In genomic region chr19:58513694-58514563, GRCh38 we compare ENCODE assay signal across 8 cellular contexts. TPM values are rescaled to one million over a fixed set of nuclear protein-coding genes. Genes with fewer than 3 reads are reported as not detected.
DNase-seq lines count a peak whose midpoint lies in the region; ATAC-seq, FAIRE-seq and TF ChIP-seq lines count a peak whose summit lies in the region.

No MANE protein-coding gene starts in this region.

- H3K36me3 Mint-ChIP-seq in astrocyte (ENCODE audit: low read depth, unreplicated experiment) = peaks cover 14% of the 10 kb centered on the region

- no peaks in the 10 kb centered on the region for H3K9me3 Mint-ChIP-seq in astrocyte (ENCODE audit: unreplicated experiment)

- WGBS in hepatocyte (ENCODE audit: low lambda C conversion rate, missing lambda C conversion rate) = 30% methylated on average over 53 of the region's 66 CpGs
- WGBS in aorta, 2 donors = 26% methylated on average over 62 to 66 of the region's 66 CpGs

- H3K4me1 Mint-ChIP-seq in astrocyte (ENCODE audit: low read depth, unreplicated experiment) = peaks cover 21% of the 10 kb centered on the region

- H3K9me3 ChIP-seq in astrocyte (ENCODE audit: insufficient read depth, low read depth, low read length) (no peaks in the 10 kb centered on the region), hepatocyte (ENCODE audit: low read depth) (no peaks in the 10 kb centered on the region), aorta (ENCODE audit: control insufficient read depth, low read length) (no peaks in the 10 kb centered on the region)

- ATAC-seq in HG02610 (IDR thresholded peaks at IDR 0.05; ENCODE audit: unreplicated experiment) = peak; percentile 75
- ATAC-seq in aorta (ENCODE audit: low FRiP score) = peak; percentile 90

- DNase-seq in GF-D8 (lab: John Stamatoyannopoulos, UW) (peak; percentile 86), NCI-H1436 (lab: John Stamatoyannopoulos, UW) (peak; percentile 95), T-helper 2 cell (peak; percentile 87 to 98 (median 90)), astrocyte (ENCODE audit: low read depth) (peak; percentile 56), hepatocyte (ENCODE audit: low spot score) (peak; percentile 96), renal cortical epithelial cell (ENCODE audit: low read depth) (peak; percentile 69), aorta (peak; percentile 92 to 96)

- H3K79me2 ChIP-seq in astrocyte (ENCODE audit: insufficient read depth, low read length) = peaks cover 44% of the 10 kb centered on the region
- peaks cover 48% of the 10 kb centered on the region for H3K79me2 ChIP-seq in hepatocyte

- no peaks in the 10 kb centered on the region for H3K9me2 ChIP-seq in hepatocyte (replicated peaks; ENCODE audit: insufficient read depth)

- H3K9ac ChIP-seq in astrocyte (ENCODE audit: low read length) = no peak overlapping the region

- peaks cover 16% of the 10 kb centered on the region for H3K4me1 ChIP-seq in astrocyte (ENCODE audit: insufficient read depth, low read length)
- peaks cover 24% of the 10 kb centered on the region for H3K4me1 ChIP-seq in hepatocyte (ENCODE audit: insufficient read depth)
- H3K4me1 ChIP-seq in aorta (ENCODE audit: control insufficient read depth in 1 of 2, insufficient read depth in 2 of 2, low read length in 2 of 2) = no peaks in the 10 kb centered on the region

- no peak overlapping the region for H3K4me3 ChIP-seq in astrocyte (ENCODE audit: insufficient read depth, low read depth, low read length)
- no peak overlapping the region for H3K4me3 ChIP-seq in hepatocyte
- no peak overlapping the region for H3K4me3 ChIP-seq in aorta (ENCODE audit: low read length in 2 of 2)

- peak; percentile 60 for TF ChIP-seq CTCF in astrocyte (IDR thresholded peaks at IDR 0.05; ENCODE audit: insufficient read depth, low read depth, low read length)
- peak; percentile 87 for TF ChIP-seq CTCF in hepatocyte (IDR thresholded peaks at IDR 0.05; ENCODE audit: poor library complexity)

- H3K27me3 ChIP-seq in astrocyte (ENCODE audit: insufficient read depth, low read length) = no peaks in the 10 kb centered on the region
- no peaks in the 10 kb centered on the region for H3K27me3 ChIP-seq in hepatocyte
- no peaks in the 10 kb centered on the region for H3K27me3 ChIP-seq in aorta (ENCODE audit: control insufficient read depth in 1 of 2, insufficient read depth in 2 of 2, low read length in 1 of 2)

- H3K27me3 Mint-ChIP-seq in astrocyte (ENCODE audit: low read depth, unreplicated experiment) = no peaks in the 10 kb centered on the region

- intact Hi-C loops in aorta (cut with DNase I) = no loop called here

- H2AFZ ChIP-seq in astrocyte (ENCODE audit: low read depth, low read length) (peak overlapping the region; percentile 77), hepatocyte (no peak overlapping the region)

- H3K36me3 ChIP-seq in astrocyte (ENCODE audit: insufficient read depth, low read length) (peaks cover 2% of the 10 kb centered on the region), hepatocyte (replicated peaks; ENCODE audit: insufficient read depth, low read depth) (no peaks in the 10 kb centered on the region), aorta (ENCODE audit: control insufficient read depth in 1 of 2, insufficient read depth in 2 of 2, low read length in 1 of 2) (peaks cover 0 to 4% of the 10 kb centered on the region in 2 donors)

- H3K27ac ChIP-seq in astrocyte (ENCODE audit: low read depth, low read length) (no peak overlapping the region), hepatocyte (peak overlapping the region; percentile 82), aorta (ENCODE audit: low read depth in 1 of 2, low read length in 2 of 2) (no peak overlapping the region)

- peak overlapping the region; percentile 75 for H3K4me2 ChIP-seq in astrocyte (ENCODE audit: low read length)
- H3K4me2 ChIP-seq in hepatocyte = peak overlapping the region; percentile 83

- H3K4me3 Mint-ChIP-seq in astrocyte (ENCODE audit: unreplicated experiment) = peak overlapping the region; percentile 75

- H4K20me1 ChIP-seq in astrocyte (ENCODE audit: insufficient read depth, low read length) (peaks cover 23% of the 10 kb centered on the region), hepatocyte (ENCODE audit: insufficient read depth, poor library complexity, severe bottlenecking) (peaks cover 5% of the 10 kb centered on the region)

- H3K27ac Mint-ChIP-seq in astrocyte (ENCODE audit: unreplicated experiment) = no peak overlapping the region

- no peak for FAIRE-seq in astrocyte (lab: Jason Lieb, UNC)

RNA-seq across cellular contexts. Expression of gene SLC27A5, which starts 2.1 kb away (rescaled TPM):
- total RNA-seq in astrocyte (6.8 TPM in 2 replicates), hepatocyte (8.4 and 9.0 TPM in 2 replicates), renal cortical epithelial cell (3.5 and 7.6 TPM in 2 replicates), aorta (1 to 10 TPM; 8.1 to 9.8 TPM)
- polyA plus RNA-seq in hepatocyte (13.8 and 19.1 TPM in 2 replicates), aorta (10 to 100 TPM; 12.5 to 24.6 TPM)

RNA-seq across cellular contexts. Expression of gene ZBTB45, which starts 5.7 kb away (rescaled TPM):
- 16.2 and 16.3 TPM in 2 replicates for total RNA-seq in astrocyte
- 3.3 and 5.4 TPM in 2 replicates for total RNA-seq in hepatocyte
- 18.5 and 21.6 TPM in 2 replicates for polyA plus RNA-seq in hepatocyte
- 3.1 and 10.2 TPM in 2 replicates for total RNA-seq in renal cortical epithelial cell
- total RNA-seq in aorta = 10 to 100 TPM; 12.2 to 15.6 TPM
- polyA plus RNA-seq in aorta = 1 to 10 TPM; 3.0 to 8.1 TPM

RNA-seq across cellular contexts. Expression of gene TRIM28, which starts 29.9 kb away (rescaled TPM):
- 339 and 351 TPM in 2 replicates for total RNA-seq in astrocyte
- 189 and 191 TPM in 2 replicates for total RNA-seq in hepatocyte
- 159 and 180 TPM in 2 replicates for polyA plus RNA-seq in hepatocyte
- total RNA-seq in renal cortical epithelial cell = 177 and 276 TPM in 2 replicates
- total RNA-seq in aorta = 100 to 1,000 TPM; 167 to 179 TPM
- 100 to 1,000 TPM in 1 of 2 donors, 10 to 100 TPM in 1; 76.5 to 210 TPM for polyA plus RNA-seq in aorta

RNA-seq across cellular contexts. Expression of gene ZNF446, which starts 37.8 kb away (rescaled TPM):
- total RNA-seq in astrocyte = 6.0 and 6.2 TPM in 2 replicates
- 11.2 and 20.5 TPM in 2 replicates for total RNA-seq in hepatocyte
- 13.8 and 20.7 TPM in 2 replicates for polyA plus RNA-seq in hepatocyte
- 5.4 and 11.1 TPM in 2 replicates for total RNA-seq in renal cortical epithelial cell
- 1 to 10 TPM; 6.4 to 9.9 TPM for total RNA-seq in aorta
- polyA plus RNA-seq in aorta = 10 to 100 TPM; 10.4 to 26.1 TPM

RNA-seq across cellular contexts. Expression of gene CHMP2A, which starts 41.0 kb away (rescaled TPM):
- total RNA-seq in astrocyte (71.3 and 80.0 TPM in 2 replicates), hepatocyte (88.4 and 122 TPM in 2 replicates), renal cortical epithelial cell (124 and 127 TPM in 2 replicates), aorta (10 to 100 TPM; 94.9 to 99.8 TPM)
- polyA plus RNA-seq in hepatocyte (188 and 196 TPM in 2 replicates), aorta (100 to 1,000 TPM; 186 to 208 TPM)
